9 cellular contexts compared by ENCODE assay signal in the genomic region with DNA sequence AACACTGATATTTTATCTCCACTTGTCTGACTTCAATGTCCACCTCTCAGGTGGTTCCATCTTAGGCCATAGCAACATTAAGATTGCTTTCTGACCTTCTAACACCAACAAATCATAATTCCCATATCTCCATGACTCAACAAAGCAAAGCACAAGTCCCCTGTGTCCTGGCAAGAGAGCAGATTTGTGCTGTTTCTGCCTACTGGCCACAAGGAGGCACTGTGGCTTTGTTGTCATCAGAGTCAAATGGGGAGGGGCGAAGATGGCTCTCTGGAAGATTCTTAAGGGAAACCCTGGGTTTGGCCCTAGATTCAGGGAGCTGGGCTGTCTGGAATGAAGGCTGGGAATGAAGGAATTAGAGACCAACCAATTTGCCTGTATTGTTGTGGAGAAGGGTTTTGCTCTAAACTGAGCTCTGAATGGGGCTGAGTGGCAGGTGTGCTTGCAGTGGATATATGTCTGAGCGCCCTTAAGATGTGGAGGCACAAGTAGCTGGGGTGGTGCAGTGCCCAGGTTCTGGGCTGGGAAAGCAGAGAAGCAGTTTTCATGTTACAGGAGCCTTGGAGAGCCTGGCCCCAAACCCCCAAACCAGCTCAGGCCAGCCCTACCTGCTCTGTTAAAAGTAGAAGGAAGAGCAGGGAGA.
A peak's percentile ranks its signal among the peaks of the same experiment; 100 is the strongest.
DNase-seq lines count a peak whose midpoint lies in the region; ATAC-seq and TF ChIP-seq lines count a peak whose summit lies in the region.
"Had no signal": no experiment of that assay in that cellular context is flagged by ENCODE, and none has a peak within 500 bp of the region (broad histone marks: within the 10 kb centered on the region; RNA-seq: fewer than 3 reads in every experiment).

No MANE protein-coding gene starts in this region.

- H3K27ac ChIP-seq in epithelial cell of prostate = peak overlapping the region; percentile 78
- H3K27ac ChIP-seq: BLaER1 treated with 17β-estradiol and CSF1 and Interleukin-3, amounts not matched to agents 10 nM and 100 nM had no signal

- peak; percentile 64 for TF ChIP-seq CTCF in osteocyte (IDR thresholded peaks at IDR 0.05)

- H3K9me3 Mint-ChIP-seq in osteocyte (ENCODE audit: unreplicated experiment) = no peaks in the 10 kb centered on the region

- H3K27ac Mint-ChIP-seq in osteocyte (ENCODE audit: unreplicated experiment) = no peak overlapping the region

- H3K4me1 Mint-ChIP-seq in osteocyte (ENCODE audit: unreplicated experiment) = peaks cover 2% of the 10 kb centered on the region

- H3K4me3 Mint-ChIP-seq in osteocyte (ENCODE audit: unreplicated experiment) = no peak overlapping the region

- peak; percentile 9 for DNase-seq in NCI-H146 (lab: John Stamatoyannopoulos, UW)
- no peak for DNase-seq in NCI-H146 treated with DMSO at 0.1 percent for 48 hours (lab: John Stamatoyannopoulos, UW; ENCODE audit: unreplicated experiment)
- peak; percentile 8 for DNase-seq in T-helper 9 cell
- peak; percentile 43 for DNase-seq in epithelial cell of prostate (ENCODE audit: low read depth, low spot score)
- DNase-seq in osteocyte (ENCODE audit: extremely low spot score, unreplicated experiment) = no peak

- H3K27me3 Mint-ChIP-seq in osteocyte (ENCODE audit: unreplicated experiment) = peaks cover 27% of the 10 kb centered on the region

- ATAC-seq in GM21381 (IDR thresholded peaks at IDR 0.05; ENCODE audit: unreplicated experiment) (peak; percentile 73), HG03571 (IDR thresholded peaks at IDR 0.05; ENCODE audit: unreplicated experiment) (peak; percentile 64), HG03108 (IDR thresholded peaks at IDR 0.05; ENCODE audit: unreplicated experiment) (no peak)

- H3K36me3 Mint-ChIP-seq in osteocyte (ENCODE audit: unreplicated experiment) = no peaks in the 10 kb centered on the region

Comparison
In these comparisons a context has a peak if more than half of its experiments do, and no peak if none do; other contexts are left out.
1. DNase-seq: peak in NCI-H146 (single experiment), T-helper 9 cell (single experiment) and epithelial cell of prostate (single experiment); none in NCI-H146 treated with DMSO at 0.1 percent for 48 hours (single experiment) and osteocyte (single experiment).